Comparison of ENCODE assay signal across 28 cellular contexts in the genomic region with DNA sequence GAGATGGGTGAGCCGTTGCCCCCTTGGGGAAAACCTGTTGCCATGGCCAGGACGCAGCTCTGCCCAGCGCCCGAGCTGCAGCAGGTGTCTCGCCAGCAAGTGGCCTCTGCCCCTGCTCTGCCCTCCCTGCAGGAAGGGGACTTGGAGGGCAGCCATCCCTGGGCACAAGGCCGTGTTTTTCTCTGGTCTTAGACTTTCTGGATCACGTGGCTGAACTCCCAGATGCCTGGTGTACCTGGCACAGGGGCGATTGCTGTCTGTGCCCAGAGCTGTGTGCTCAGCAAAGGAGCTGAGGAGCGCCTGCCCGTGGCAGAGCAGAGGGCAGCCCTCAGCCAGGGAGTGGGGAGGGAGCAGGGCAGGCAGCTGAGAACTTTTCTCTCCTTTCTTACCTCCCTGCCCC. TPM values are rescaled to one million over a fixed set of nuclear protein-coding genes. Genes with fewer than 3 reads are reported as not detected.
A peak's percentile ranks its signal among the peaks of the same experiment; 100 is the strongest.
DNase-seq lines count a peak whose midpoint lies in the region; ATAC-seq lines count a peak whose summit lies in the region.
"Had no signal": no experiment of that assay in that cellular context is flagged by ENCODE, and none has a peak within 500 bp of the region (broad histone marks: within the 10 kb centered on the region; RNA-seq: fewer than 3 reads in every experiment).

No MANE protein-coding gene starts in this region.

- H3K9me3 ChIP-seq in MG63, result no peaks in the 10 kb centered on the region
- H3K9me3 ChIP-seq: Caco-2, left lung had no signal

- H3K36me3 ChIP-seq in MG63, result no peaks in the 10 kb centered on the region
- H3K36me3 ChIP-seq: left lung had no signal

- DNase-seq in MG63 (peak; percentile 10), NCI-H2196 (lab: John Stamatoyannopoulos, UW; ENCODE audit: unreplicated experiment) (peak; percentile 79), cerebellum (ENCODE audit: low spot score) (peak; percentile 89), pons (ENCODE audit: low spot score) (peak; percentile 35), NCI-H2081 treated with DMSO at 0.1 percent for 48 hours (lab: John Stamatoyannopoulos, UW) (no peak)
- DNase-seq: activated CD4-positive, alpha-beta memory T cell treated with anti-CD3 and anti-CD28 coated beads for 36 hours; activated CD8-positive, alpha-beta memory T cell treated with anti-CD3 and anti-CD28 coated beads, Interleukin-2, amount 50 U/mL, for 48 hours; activated naive CD4-positive, alpha-beta T cell treated with anti-CD3 and anti-CD28 coated beads, Interleukin-2, amount 50 U/mL, for 16 hours; Caco-2; endodermal cell; foreskin fibroblast; hippocampal formation; immature natural killer cell; left lung; naive thymus-derived CD8-positive, alpha-beta T cell; NCI-H1694 treated with DMSO at 0.1 percent for 48 hours; NCI-H526 treated with DMSO at 0.1 percent for 48 hours; stimulated activated CD8-positive, alpha-beta memory T cell treated with anti-CD3 and anti-CD28 coated beads, Interleukin-4, amount 100 ng/mL, for 48 hours had no signal

- ATAC-seq in GM21528 (IDR thresholded peaks at IDR 0.05; ENCODE audit: low FRiP score, unreplicated experiment), result no peak
- ATAC-seq in HG03521 (IDR thresholded peaks at IDR 0.05; ENCODE audit: unreplicated experiment), result no peak
- ATAC-seq: activated CD4-positive, CD25-positive, alpha-beta regulatory T cell treated with anti-CD3 and anti-CD28 coated beads, Interleukin-2, amount 50 U/mL, for 24 hours; activated T-helper 17 cell treated with anti-CD3 and anti-CD28 coated beads, Interleukin-2, amount 50 U/mL, for 72 hours; esophagus mucosa; left lung; naive thymus-derived CD8-positive, alpha-beta T cell had no signal

- no peak overlapping the region for H3K4me3 ChIP-seq in MG63
- H3K4me3 ChIP-seq: left lung, SK-N-MC, skin epidermis had no signal

- H3K27me3 ChIP-seq in MG63, result no peaks in the 10 kb centered on the region

RNA-seq across cellular contexts. Expression of a gene that starts 38.0 kb away (rescaled TPM):
- total RNA-seq in MG63 (2014; rRNA removed; shearing (Covaris generic); ENCODE audit: low replicate concordance), result not detected in 2 replicates
- total RNA-seq in cerebellum, result 16.9 TPM
- total RNA-seq: RPMI7951 had no signal

RNA-seq across cellular contexts. Expression of a gene that starts 51.4 kb away (rescaled TPM):
- total RNA-seq in MG63 (2014; rRNA removed; shearing (Covaris generic); ENCODE audit: low replicate concordance), result not detected in 2 replicates
- total RNA-seq in cerebellum, result 1.5 TPM
- total RNA-seq: activated CD4-positive, alpha-beta memory T cell treated with anti-CD3 and anti-CD28 coated beads for 36 hours; activated T-helper 17 cell treated with anti-CD3 and anti-CD28 coated beads, Interleukin-2, amount 50 U/mL, for 72 hours; Caco-2; endodermal cell; esophagus mucosa; left lung; mesothelial cell of epicardium; naive thymus-derived CD8-positive, alpha-beta T cell; RPMI7951; T-helper 1 cell treated with Interleukin-12 subunit alpha and Interleukin-12 subunit beta and Interleukin-4 antibody, amounts not matched to agents 30 ng/mL and 1 ng/mL, for 36 hours had no signal

Comparison
In these comparisons a context has a peak if more than half of its experiments do, and no peak if none do; other contexts are left out.
1. RNA of a gene that starts 38.0 kb away (total RNA-seq): 16.9 TPM in cerebellum (single experiment); not detected in MG63; every median in the first group is over 10 times any median in the second.